In genomic region chr7:32347244-32347828, GRCh38 we compare ENCODE assay signal across 9 cellular contexts.
DNase-seq lines count a peak whose midpoint lies in the region; ATAC-seq, FAIRE-seq and TF ChIP-seq lines count a peak whose summit lies in the region.
"Had no signal": no experiment of that assay in that cellular context is flagged by ENCODE, and none has a peak within 500 bp of the region (broad histone marks: within the 10 kb centered on the region; RNA-seq: fewer than 3 reads in every experiment).

No MANE protein-coding gene starts in this region.

- H3K4me1 ChIP-seq in lower lobe of right lung, result no peaks in the 10 kb centered on the region

- H3K4me3 ChIP-seq in lower lobe of right lung, result no peak overlapping the region

- POLR2A ChIA-PET in activated CD4-positive, alpha-beta memory T cell treated with anti-CD3 and anti-CD28 coated beads, Interleukin-2, amount 10 ng/mL, durations not matched to agents 7 days and 5 days (lab: Charles Lee), result no interaction called here

- H3K4me1 Mint-ChIP-seq in activated CD4-positive, alpha-beta memory T cell treated with anti-CD3 and anti-CD28 coated beads, Interleukin-2, amount 10 ng/mL, durations not matched to agents 7 days and 5 days, result no peaks in the 10 kb centered on the region

- CTCF ChIA-PET in activated CD4-positive, alpha-beta memory T cell treated with anti-CD3 and anti-CD28 coated beads, Interleukin-2, amount 10 ng/mL, durations not matched to agents 7 days and 5 days (lab: Charles Lee), result interaction anchor here (0.8 to 2.2 kb wide), 5 partner anchors 10 to 603 kb away, joined by 3 to 21 read pairs (median 4); no protein-coding TSS in a partner anchor

- no peak for ATAC-seq in lower lobe of right lung
- ATAC-seq in HG03039 (IDR thresholded peaks at IDR 0.05; ENCODE audit: unreplicated experiment), result no peak
- ATAC-seq in HG03108 (IDR thresholded peaks at IDR 0.05; ENCODE audit: unreplicated experiment), result no peak
- ATAC-seq: right cardiac atrium had no signal

- intact Hi-C loops in lower lobe of right lung (cut with DNase I), result no loop called here

- no peaks in the 10 kb centered on the region for H3K36me3 ChIP-seq in lower lobe of right lung

- DNase-seq in activated CD8-positive, alpha-beta memory T cell treated with anti-CD3 and anti-CD28 coated beads, Interleukin-2, amount 50 U/mL, for 24 hours (ENCODE audit: extremely low read depth), result peak; percentile 2
- DNase-seq in activated CD8-positive, alpha-beta memory T cell treated with anti-CD3 and anti-CD28 coated beads, Interleukin-2, amount 50 U/mL, for 4 hours, result no peak
- DNase-seq in HT-29 (ENCODE audit: low spot score), result peak; percentile 63
- DNase-seq in activated CD4-positive, alpha-beta memory T cell treated with anti-CD3 and anti-CD28 coated beads, Interleukin-2, amount 10 ng/mL, durations not matched to agents 7 days and 5 days, result peak; percentile 28
- no peak for DNase-seq in lower lobe of right lung
- no peak for DNase-seq in GM19239 (ENCODE audit: insufficient read length, low spot score)

- H3K27me3 ChIP-seq in lower lobe of right lung (ENCODE audit: low read depth), result no peaks in the 10 kb centered on the region

- H3K27me3 Mint-ChIP-seq in activated CD4-positive, alpha-beta memory T cell treated with anti-CD3 and anti-CD28 coated beads, Interleukin-2, amount 10 ng/mL, durations not matched to agents 7 days and 5 days, result no peaks in the 10 kb centered on the region

- no peak overlapping the region for H3K27ac Mint-ChIP-seq in activated CD4-positive, alpha-beta memory T cell treated with anti-CD3 and anti-CD28 coated beads, Interleukin-2, amount 10 ng/mL, durations not matched to agents 7 days and 5 days

- FAIRE-seq in GM19239 (lab: Jason Lieb, UNC), result no peak

- H3K36me3 Mint-ChIP-seq in activated CD4-positive, alpha-beta memory T cell treated with anti-CD3 and anti-CD28 coated beads, Interleukin-2, amount 10 ng/mL, durations not matched to agents 7 days and 5 days (ENCODE audit: low read depth), result no peaks in the 10 kb centered on the region

- H3K4me3 Mint-ChIP-seq in activated CD4-positive, alpha-beta memory T cell treated with anti-CD3 and anti-CD28 coated beads, Interleukin-2, amount 10 ng/mL, durations not matched to agents 7 days and 5 days, result no peak overlapping the region

- H3K27ac ChIP-seq in lower lobe of right lung, result no peak overlapping the region

- no peaks in the 10 kb centered on the region for H3K9me3 ChIP-seq in lower lobe of right lung

- TF ChIP-seq CTCF in lower lobe of right lung (IDR thresholded peaks at IDR 0.05), result peak; percentile 79

- H3K9me3 Mint-ChIP-seq in activated CD4-positive, alpha-beta memory T cell treated with anti-CD3 and anti-CD28 coated beads, Interleukin-2, amount 10 ng/mL, durations not matched to agents 7 days and 5 days, result no peaks in the 10 kb centered on the region

Comparison
In these comparisons a context has a peak if more than half of its experiments do, and no peak if none do; other contexts are left out.
1. DNase-seq: peak in activated CD8-positive, alpha-beta memory T cell treated with anti-CD3 and anti-CD28 coated beads, Interleukin-2, amount 50 U/mL, for 24 hours (single experiment), HT-29 (single experiment) and activated CD4-positive, alpha-beta memory T cell treated with anti-CD3 and anti-CD28 coated beads, Interleukin-2, amount 10 ng/mL, durations not matched to agents 7 days and 5 days (single experiment); none in activated CD8-positive, alpha-beta memory T cell treated with anti-CD3 and anti-CD28 coated beads, Interleukin-2, amount 50 U/mL, for 4 hours (single experiment), lower lobe of right lung (single experiment) and GM19239 (single experiment).